ENCODE assay signal across 17 cellular contexts in genomic region chr14:104359301-104359968, GRCh38.
DNase-seq lines count a peak whose midpoint lies in the region; ATAC-seq, FAIRE-seq and TF ChIP-seq lines count a peak whose summit lies in the region.
"Had no signal": no experiment of that assay in that cellular context is flagged by ENCODE, and none has a peak within 500 bp of the region (broad histone marks: within the 10 kb centered on the region; RNA-seq: fewer than 3 reads in every experiment).

No MANE protein-coding gene starts in this region.

- H3K4me1 ChIP-seq in heart right ventricle (peaks cover 0 to 16% (median 3%) of the 10 kb centered on the region in 9 donors), kidney (ENCODE audit: control insufficient read depth in 1 of 2, insufficient read depth in 1 of 2, low read depth in 1 of 2, low read length in 2 of 2) (no peaks in the 10 kb centered on the region), tibial artery (no peaks in the 10 kb centered on the region)

- H3K9me3 ChIP-seq in heart right ventricle (peaks cover 0 to under 1% (median 0%) of the 10 kb centered on the region in 11 donors), kidney (ENCODE audit: control insufficient read depth in 1 of 2, low read length in 2 of 2) (no peaks in the 10 kb centered on the region), tibial artery (peaks cover 0 to 2% (median 0%) of the 10 kb centered on the region in 3 donors)

- FAIRE-seq in kidney (lab: Jason Lieb, UNC), result no peak

- 82 to 85% methylated on average over 14 of the region's 14 CpGs for WGBS in heart right ventricle, 2 donors

- DNase-seq in activated T-cell treated with anti-CD3 and anti-CD28 coated beads, Interleukin-2, amount 50 U/mL, for 1 hour, result peak; percentile 14
- no peak for DNase-seq in activated T-cell treated with anti-CD3 and anti-CD28 coated beads, Interleukin-2, amount 50 U/mL, for 48 hours
- DNase-seq in cardiac septum (ENCODE audit: low spot score) (peak; percentile 70), heart right ventricle (no peak), kidney (peak; percentile 49), tibial artery (peak; percentile 16 to 44), glomerular visceral epithelial cell (ENCODE audit: extremely low spot score) (no peak), iPS-NIHi11 (ENCODE audit: low spot score) (no peak)
- DNase-seq: DMS79 treated with DMSO at 0.1 percent for 48 hours, NCI-H1048, NCI-H1436 treated with DMSO at 0.1 percent for 48 hours, NCI-H2081 treated with DMSO at 0.1 percent for 48 hours, NCI-H510A, NCI-H774 had no signal

- ATAC-seq in heart right ventricle, result no peak

- intact Hi-C loops in cardiac septum (cut with DNase I), result no loop called here
- intact Hi-C loops in heart right ventricle (cut with DNase I), result loop anchor here in 1 of 10 donors (5.0 kb wide), 1 partner anchor 203 kb away; no protein-coding TSS in a partner anchor
- intact Hi-C loops in kidney (cut with DNase I), result no loop called here
- intact Hi-C loops in tibial artery (cut with DNase I; ENCODE audit: low total_unique reads), result no loop called here

- no peak overlapping the region for H3K9ac ChIP-seq in kidney (ENCODE audit: low read length in 2 of 2)
- H3K9ac ChIP-seq: BLaER1, KMS-11 had no signal

- H3K27me3 ChIP-seq in heart right ventricle, result peaks cover 0 to 29% (median 6%) of the 10 kb centered on the region in 7 donors
- H3K27me3 ChIP-seq in tibial artery, result peaks cover 0 to 54% of the 10 kb centered on the region in 2 donors
- H3K27me3 ChIP-seq: BLaER1 had no signal

- no peak overlapping the region for H3K4me3 ChIP-seq in heart right ventricle
- H3K4me3 ChIP-seq in kidney (ENCODE audit: low read length in 2 of 2), result no peak overlapping the region
- no peak overlapping the region for H3K4me3 ChIP-seq in tibial artery
- H3K4me3 ChIP-seq: BLaER1 had no signal

- H3K27ac ChIP-seq in heart right ventricle (no peak overlapping the region), kidney (ENCODE audit: low read depth in 2 of 2, low read length in 2 of 2) (no peak overlapping the region), tibial artery (no peak overlapping the region)
- H3K27ac ChIP-seq: BLaER1, KMS-11, RWPE1 had no signal

- H3K36me3 ChIP-seq in heart right ventricle (no peaks in the 10 kb centered on the region), kidney (ENCODE audit: control insufficient read depth in 1 of 2, insufficient read depth in 2 of 2, low read length in 2 of 2) (no peaks in the 10 kb centered on the region), tibial artery (no peaks in the 10 kb centered on the region)
- H3K36me3 ChIP-seq: BLaER1 had no signal

- TF ChIP-seq CTCF in heart right ventricle (IDR thresholded peaks at IDR 0.05) (no peak), kidney (IDR thresholded peaks at IDR 0.05; ENCODE audit: borderline replicate concordance, extremely low read depth, insufficient read depth) (no peak), tibial artery (IDR thresholded peaks at IDR 0.05) (no peak)

Comparison
In these comparisons a context has a peak if more than half of its experiments do, and no peak if none do; other contexts are left out.
1. DNase-seq: peak in activated T-cell treated with anti-CD3 and anti-CD28 coated beads, Interleukin-2, amount 50 U/mL, for 1 hour (single experiment), cardiac septum (single experiment), kidney (single experiment) and tibial artery (2 of 2); none in activated T-cell treated with anti-CD3 and anti-CD28 coated beads, Interleukin-2, amount 50 U/mL, for 48 hours (0 of 2), heart right ventricle (0 of 2), glomerular visceral epithelial cell (single experiment) and iPS-NIHi11 (single experiment).